In genomic region chr20:2889209-2889608, GRCh38 we compare ENCODE assay signal across 32 cellular contexts.
"Had no signal": no experiment of that assay in that cellular context is flagged by ENCODE, and none has a peak within 500 bp of the region (broad histone marks: within the 10 kb centered on the region; RNA-seq: fewer than 3 reads in every experiment).

No MANE protein-coding gene starts in this region.

- H3K4me3 ChIP-seq: ascending aorta, SJCRH30, SK-N-MC had no signal

- H3K4me1 ChIP-seq: ascending aorta, SJCRH30 had no signal

- H3K27ac ChIP-seq: ascending aorta, SJCRH30, SK-N-MC, WERI-Rb-1 had no signal

- H3K4me3 Mint-ChIP-seq: activated CD8-positive, alpha-beta T cell treated with anti-CD3 and anti-CD28 coated beads for 36 hours; activated naive CD8-positive, alpha-beta T cell treated with anti-CD3 and anti-CD28 coated beads, Interleukin-2, amount 10 ng/mL, durations not matched to agents 7 days and 5 days; IgD-negative memory B cell had no signal

- ATAC-seq: activated CD8-positive, alpha-beta T cell treated with anti-CD3 and anti-CD28 coated beads for 36 hours had no signal

- H3K27ac Mint-ChIP-seq: activated naive CD4-positive, alpha-beta T cell treated with anti-CD3 and anti-CD28 coated beads, Interleukin-2, amount 50 U/mL, for 24 hours; activated naive CD8-positive, alpha-beta T cell treated with anti-CD3 and anti-CD28 coated beads, Interleukin-2, amount 10 ng/mL, durations not matched to agents 7 days and 5 days; activated T-helper 2 cell treated with anti-CD3 and anti-CD28 coated beads, Interferon-gamma antibody, Interleukin-2, Interleukin-4, amounts not matched to agents 10 μg/mL and 5 μg/mL and 100 μg/mL, durations not matched to agents 14 hours and 24 hours and 36 hours; IgD-negative memory B cell had no signal

- DNase-seq: activated CD4-positive, alpha-beta T cell treated with anti-CD3 and anti-CD28 coated beads for 1 hour; activated CD4-positive, alpha-beta T cell treated with anti-CD3 and anti-CD28 coated beads for 48 hours; activated CD4-positive, alpha-beta T cell treated with anti-CD3 and anti-CD28 coated beads, Interleukin-2, amount 50 U/mL, for 4 hours; activated CD4-positive, CD25-positive, alpha-beta regulatory T cell; activated CD8-positive, alpha-beta T cell treated with anti-CD3 and anti-CD28 coated beads for 36 hours; activated gamma-delta T cell; activated naive CD4-positive, alpha-beta T cell treated with Interleukin-2 at 50 U/mL for 16 hours; activated naive CD8-positive, alpha-beta T cell treated with anti-CD3 and anti-CD28 coated beads, Interleukin-2, amount 10 ng/mL, durations not matched to agents 7 days and 5 days; activated T-cell treated with anti-CD3 and anti-CD28 coated beads, Interleukin-2, amount 50 U/mL, for 1 hour; amygdala; caudate nucleus; Kasumi-1; KG1; MM.1S; MV-4-11; NCI-H1092; NCI-H1436 treated with DMSO at 0.1 percent for 48 hours; NCI-H1694 treated with DMSO at 0.1 percent for 48 hours; NCI-H2029; NCI-H345; NCI-H526; NCI-H748 treated with DMSO at 0.1 percent for 48 hours; NK-92 treated with Interleukin-12 subunit alpha and Interleukin-12 subunit beta, amount 100 ng/mL, for 24 hours; SHP77; SJCRH30; T1000; WERI-Rb-1 had no signal

- H3K9me3 Mint-ChIP-seq: activated CD8-positive, alpha-beta T cell treated with anti-CD3 and anti-CD28 coated beads for 36 hours; activated naive CD4-positive, alpha-beta T cell treated with anti-CD3 and anti-CD28 coated beads, Interleukin-2, amount 50 U/mL, for 24 hours; IgD-negative memory B cell had no signal

- H3K27me3 Mint-ChIP-seq: activated CD8-positive, alpha-beta T cell treated with anti-CD3 and anti-CD28 coated beads for 36 hours; activated naive CD4-positive, alpha-beta T cell treated with anti-CD3 and anti-CD28 coated beads, Interleukin-2, amount 50 U/mL, for 24 hours; activated naive CD8-positive, alpha-beta T cell treated with anti-CD3 and anti-CD28 coated beads, Interleukin-2, amount 10 ng/mL, durations not matched to agents 7 days and 5 days; IgD-negative memory B cell had no signal

- H3K9me3 ChIP-seq: ascending aorta, SJCRH30 had no signal

- H3K36me3 ChIP-seq: ascending aorta, SJCRH30, WERI-Rb-1 had no signal

- H3K27me3 ChIP-seq: ascending aorta, SJCRH30 had no signal
